In the genomic region with DNA sequence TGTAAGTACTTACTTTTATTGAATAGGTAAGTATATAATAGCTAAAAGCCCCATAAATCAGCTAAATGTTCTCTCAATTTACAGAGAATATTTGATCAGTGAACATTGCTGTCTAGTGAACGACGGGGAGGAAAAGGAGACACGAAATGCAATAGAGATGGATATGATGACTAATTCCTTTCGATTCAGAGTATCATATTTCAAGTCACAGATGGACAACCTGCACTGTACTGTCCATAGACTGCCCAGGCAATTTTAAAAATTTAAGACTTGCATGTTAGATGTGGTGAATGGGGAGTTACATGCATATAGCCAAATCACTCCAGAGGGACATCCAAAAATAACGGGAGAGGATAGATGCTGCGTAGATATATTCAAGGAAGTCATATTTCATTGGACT, we compare ENCODE assay signal across 16 cellular contexts.
DNase-seq lines count a peak whose midpoint lies in the region; ATAC-seq, FAIRE-seq and TF ChIP-seq lines count a peak whose summit lies in the region.
"Had no signal": no experiment of that assay in that cellular context is flagged by ENCODE, and none has a peak within 500 bp of the region (broad histone marks: within the 10 kb centered on the region; RNA-seq: fewer than 3 reads in every experiment).

No MANE protein-coding gene starts in this region.

- no peak overlapping the region for H3K27ac ChIP-seq in CD4-positive, alpha-beta memory T cell (ENCODE audit: low read depth, low read length)
- H3K27ac ChIP-seq: KMS-11, PC-9 had no signal

- H3K4me1 Mint-ChIP-seq in glutamatergic neuron (ENCODE audit: low read depth, unreplicated experiment): peaks cover 17% of the 10 kb centered on the region
- no peaks in the 10 kb centered on the region for H3K4me1 Mint-ChIP-seq in CD4-positive, alpha-beta memory T cell

- no peaks in the 10 kb centered on the region for H3K36me3 Mint-ChIP-seq in glutamatergic neuron (ENCODE audit: unreplicated experiment)
- H3K36me3 Mint-ChIP-seq in CD4-positive, alpha-beta memory T cell: no peaks in the 10 kb centered on the region

- H3K9me3 ChIP-seq in CD4-positive, alpha-beta memory T cell (ENCODE audit: control insufficient read depth in 1 of 2, low read length in 2 of 2): no peaks in the 10 kb centered on the region

- TF ChIP-seq CTCF in glutamatergic neuron (IDR thresholded peaks at IDR 0.05; ENCODE audit: partially characterized antibody, unreplicated experiment): no peak

- DNase-seq in DMS53 (lab: John Stamatoyannopoulos, UW) (peak; percentile 73), HT1080 (ENCODE audit: low read depth) (peak; percentile 32), NCI-H82 treated with DMSO at 0.1 percent for 48 hours (lab: John Stamatoyannopoulos, UW; ENCODE audit: unreplicated experiment) (peak; percentile 33), glutamatergic neuron (no peak), HTR-8/SVneo (ENCODE audit: insufficient read length, low spot score) (no peak)
- DNase-seq in CD4-positive, alpha-beta memory T cell: no peak
- DNase-seq: ACHN, C1 segment of cervical spinal cord, EL, NCI-H2081 treated with DMSO at 0.1 percent for 48 hours, NCI-H226, PC-9 had no signal

- peak overlapping the region; percentile 71 for H3K27ac Mint-ChIP-seq in glutamatergic neuron (ENCODE audit: unreplicated experiment)
- H3K27ac Mint-ChIP-seq in CD4-positive, alpha-beta memory T cell: no peak overlapping the region

- H3K4me1 ChIP-seq in CD4-positive, alpha-beta memory T cell (ENCODE audit: insufficient read depth, low read length): no peaks in the 10 kb centered on the region

- intact Hi-C loops in CD4-positive, alpha-beta memory T cell (cut with micrococcal nuclease): no loop called here

- CTCF ChIA-PET in CD4-positive, alpha-beta memory T cell (lab: Charles Lee; ENCODE audit: partially characterized antibody): interaction anchor here (0.6 kb wide), 1 partner anchor 30 kb away, joined by 3 read pairs; no protein-coding TSS in a partner anchor

- no peaks in the 10 kb centered on the region for H3K9me3 Mint-ChIP-seq in glutamatergic neuron (ENCODE audit: unreplicated experiment)
- H3K9me3 Mint-ChIP-seq in CD4-positive, alpha-beta memory T cell: peaks cover 0 to 15% (median 4%) of the 10 kb centered on the region in 8 donors

- POLR2A ChIA-PET in CD4-positive, alpha-beta memory T cell (lab: Charles Lee; ENCODE audit: partially characterized antibody): no interaction called here

- peak overlapping the region; percentile 53 for H3K4me3 Mint-ChIP-seq in glutamatergic neuron (ENCODE audit: unreplicated experiment)
- no peak overlapping the region for H3K4me3 Mint-ChIP-seq in CD4-positive, alpha-beta memory T cell

- no peak for ATAC-seq in HG03095 (IDR thresholded peaks at IDR 0.05; ENCODE audit: unreplicated experiment)

- no peak for FAIRE-seq in HTR-8/SVneo (lab: Jason Lieb, UNC)
- FAIRE-seq: GM12891, GM18507 had no signal

- no peaks in the 10 kb centered on the region for H3K27me3 Mint-ChIP-seq in glutamatergic neuron (ENCODE audit: unreplicated experiment)
- no peaks in the 10 kb centered on the region for H3K27me3 Mint-ChIP-seq in CD4-positive, alpha-beta memory T cell

- H3K4me3 ChIP-seq in CD4-positive, alpha-beta memory T cell (ENCODE audit: low read length in 2 of 2): no peak overlapping the region
- H3K4me3 ChIP-seq: PC-9 had no signal

- H3K27me3 ChIP-seq in CD4-positive, alpha-beta memory T cell (ENCODE audit: insufficient read depth, low read length): no peaks in the 10 kb centered on the region

- no peaks in the 10 kb centered on the region for H3K36me3 ChIP-seq in CD4-positive, alpha-beta memory T cell (ENCODE audit: insufficient read depth, low read length)

Comparison
In these comparisons a context has a peak if more than half of its experiments do, and no peak if none do; other contexts are left out.
1. DNase-seq: peak in DMS53 (single experiment), HT1080 (single experiment) and NCI-H82 treated with DMSO at 0.1 percent for 48 hours (single experiment); none in glutamatergic neuron (single experiment), HTR-8/SVneo (single experiment) and CD4-positive, alpha-beta memory T cell (0 of 5).